17 cellular contexts compared by ENCODE assay signal in genomic region chr17:49551221-49552069, GRCh38. TPM values are rescaled to one million over a fixed set of nuclear protein-coding genes. Genes with fewer than 3 reads are reported as not detected.
"Had no signal": no experiment of that assay in that cellular context is flagged by ENCODE, and none has a peak within 500 bp of the region (broad histone marks: within the 10 kb centered on the region; RNA-seq: fewer than 3 reads in every experiment).

No MANE protein-coding gene starts in this region.

- H3K36me3 Mint-ChIP-seq: activated naive CD8-positive, alpha-beta T cell; WTC11 had no signal

- H3K27ac ChIP-seq: hepatocyte, sigmoid colon, stomach, thoracic aorta, vagina had no signal

- H3K27me3 ChIP-seq: hepatocyte, sigmoid colon, vagina had no signal

- H3K9me3 Mint-ChIP-seq: WTC11 had no signal

- H3K4me2 ChIP-seq: hepatocyte had no signal

- ATAC-seq: left ventricle myocardium superior, WTC11 had no signal

- H3K4me3 ChIP-seq: hepatocyte, sigmoid colon, stomach, thoracic aorta, vagina had no signal

- H3K27ac Mint-ChIP-seq: activated naive CD8-positive, alpha-beta T cell; WTC11 had no signal

- DNase-seq: activated CD4-positive, alpha-beta T cell treated with anti-CD3 and anti-CD28 coated beads for 48 hours; activated CD8-positive, alpha-beta memory T cell treated with anti-CD3 and anti-CD28 coated beads, Interleukin-2, amount 50 U/mL, for 48 hours; activated gamma-delta T cell treated with Interleukin-2 at 50 U/mL for 16 hours; amniotic stem cell; caudate nucleus; left ventricle myocardium superior; mesendoderm; sigmoid colon; stimulated activated CD4-positive, alpha-beta T cell treated with anti-CD3 and anti-CD28 coated beads, Interleukin-12 subunit alpha, Interleukin-12 subunit beta, amount 100 ng/mL, for 4 hours; stimulated activated CD4-positive, alpha-beta T cell treated with anti-CD3 and anti-CD28 coated beads, Interleukin-2, amount 100 ng/mL, for 24 hours; stomach had no signal

- H3K36me3 ChIP-seq: sigmoid colon, stomach, thoracic aorta, vagina had no signal

- H3K4me3 Mint-ChIP-seq: activated naive CD8-positive, alpha-beta T cell; WTC11 had no signal

- H3K79me2 ChIP-seq: hepatocyte had no signal

- H2AFZ ChIP-seq: hepatocyte had no signal

- H3K27me3 Mint-ChIP-seq: activated naive CD8-positive, alpha-beta T cell had no signal

- H3K9me3 ChIP-seq: sigmoid colon, stomach, thoracic aorta, vagina had no signal

RNA-seq across cellular contexts. Expression of gene NXPH3, which starts 24.2 kb away (rescaled TPM):
- total RNA-seq: T-helper 2 cell treated with Interferon-gamma antibody and Interleukin-4, amounts not matched to agents 100 ng/mL and 5 ng/mL, for 36 hours had no signal
